1 cellular context compared by ENCODE assay signal in genomic region chr9:87504938-87505337, GRCh38.
TF ChIP-seq lines count a peak whose summit lies in the region.

No MANE protein-coding gene starts in this region.

TF ChIP-seq in HepG2, 621 proteins besides CTCF, POLR2A, EP300 and RAD21 (continued from another document):
- TF ChIP-seq, protein P1, sequence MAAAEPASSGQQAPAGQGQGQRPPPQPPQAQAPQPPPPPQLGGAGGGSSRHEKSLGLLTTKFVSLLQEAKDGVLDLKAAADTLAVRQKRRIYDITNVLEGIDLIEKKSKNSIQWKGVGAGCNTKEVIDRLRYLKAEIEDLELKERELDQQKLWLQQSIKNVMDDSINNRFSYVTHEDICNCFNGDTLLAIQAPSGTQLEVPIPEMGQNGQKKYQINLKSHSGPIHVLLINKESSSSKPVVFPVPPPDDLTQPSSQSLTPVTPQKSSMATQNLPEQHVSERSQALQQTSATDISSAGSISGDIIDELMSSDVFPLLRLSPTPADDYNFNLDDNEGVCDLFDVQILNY (CRISPR knock-in tag; conservative IDR thresholded peaks at IDR 0.05): no peak
